In genomic region chr11:114477946-114478537, GRCh38 we compare ENCODE assay signal across 1 cellular context.
TF ChIP-seq lines count a peak whose summit lies in the region.

No MANE protein-coding gene starts in this region.

TF ChIP-seq in H1, 55 proteins besides CTCF, POLR2A, EP300 and RAD21 (continued from another document):
- peak; percentile 74 for TF ChIP-seq CHD7 (IDR thresholded peaks at IDR 0.05; ENCODE audit: insufficient replicate concordance, low read length)
TF ChIP-seq in H1: peak in this region for 6.
